Comparison of ENCODE assay signal across 25 cellular contexts in genomic region chr22:35422145-35422544, GRCh38.
"Had no signal": no experiment of that assay in that cellular context is flagged by ENCODE, and none has a peak within 500 bp of the region (broad histone marks: within the 10 kb centered on the region; RNA-seq: fewer than 3 reads in every experiment).

No MANE protein-coding gene starts in this region.

- H3K36me3 ChIP-seq: ovary had no signal

- H3K27me3 Mint-ChIP-seq: effector memory CD8-positive, alpha-beta T cell; memory B cell; natural killer cell treated with Interleukin-12 subunit alpha and Interleukin-12 subunit beta and Interleukin-15 and Interleukin-18, amount 100 ng/mL, for 72 hours; stimulated activated memory B cell treated with anti-CD40 and anti-IgM and Interleukin-4, amounts not matched to agents 10 μg/mL and 1 μg/mL and 100 μg/mL, for 72 hours; type B pancreatic cell had no signal

- FAIRE-seq: endometrium, frontal cortex, keratinocyte had no signal

- DNase-seq: dermis blood vessel endothelial cell; effector memory CD8-positive, alpha-beta T cell; hypothalamus; ovary; psoas muscle; sigmoid colon; stimulated activated CD4-positive, alpha-beta T cell treated with anti-CD3 and anti-CD28 coated beads, Interleukin-2, amount 100 ng/mL, for 24 hours; stimulated activated CD4-positive, alpha-beta T cell treated with anti-CD3 and anti-CD28 coated beads, Interleukin-4, amount 100 ng/mL, for 24 hours; stimulated activated naive CD8-positive, alpha-beta T cell treated with anti-CD3 and anti-CD28 coated beads, Interleukin-15, Interleukin-2, amounts not matched to agents 100 U/mL and 50 U/mL, for 24 hours; substantia nigra; testis; tibial artery had no signal

- H3K27me3 ChIP-seq: neutrophil, ovary, sigmoid colon, testis, tibial artery had no signal

- H3K4me3 ChIP-seq: coronary artery, lung, ovary, psoas muscle, sigmoid colon, testis, tibial artery had no signal

- H3K9me3 Mint-ChIP-seq: effector memory CD8-positive, alpha-beta T cell; memory B cell; natural killer cell treated with Interleukin-12 subunit alpha and Interleukin-12 subunit beta and Interleukin-15 and Interleukin-18, amount 100 ng/mL, for 72 hours; neural crest cell; stimulated activated memory B cell treated with anti-CD40 and anti-IgM and Interleukin-4, amounts not matched to agents 10 μg/mL and 1 μg/mL and 100 μg/mL, for 72 hours; type B pancreatic cell had no signal

- H3K27ac Mint-ChIP-seq: type B pancreatic cell had no signal

- H3K27ac ChIP-seq: coronary artery, neutrophil, ovary, psoas muscle, sigmoid colon, testis, tibial artery had no signal

- H3K9me3 ChIP-seq: neutrophil, ovary, psoas muscle, sigmoid colon, testis, tibial artery had no signal

- H3K4me1 ChIP-seq: sigmoid colon, tibial artery had no signal

- ATAC-seq: effector memory CD8-positive, alpha-beta T cell; left lobe of liver; psoas muscle; right cardiac atrium; stimulated activated memory B cell treated with anti-CD40 and anti-IgM and Interleukin-4, amounts not matched to agents 10 μg/mL and 1 μg/mL and 100 μg/mL, for 72 hours; stimulated activated naive CD8-positive, alpha-beta T cell treated with anti-CD3 and anti-CD28 coated beads, Interleukin-15, Interleukin-2, amounts not matched to agents 100 U/mL and 50 U/mL, for 24 hours had no signal

- H3K4me3 Mint-ChIP-seq: effector memory CD8-positive, alpha-beta T cell; memory B cell; natural killer cell treated with Interleukin-12 subunit alpha and Interleukin-12 subunit beta and Interleukin-15 and Interleukin-18, amount 100 ng/mL, for 72 hours; neural crest cell; stimulated activated memory B cell treated with anti-CD40 and anti-IgM and Interleukin-4, amounts not matched to agents 10 μg/mL and 1 μg/mL and 100 μg/mL, for 72 hours; type B pancreatic cell had no signal
